ENCODE assay signal across 9 cellular contexts in genomic region chr7:140674356-140674800, GRCh38. TPM values are rescaled to one million over a fixed set of nuclear protein-coding genes. Genes with fewer than 3 reads are reported as not detected.
DNase-seq lines count a peak whose midpoint lies in the region; ATAC-seq and TF ChIP-seq lines count a peak whose summit lies in the region.
"Had no signal": no experiment of that assay in that cellular context is flagged by ENCODE, and none has a peak within 500 bp of the region (broad histone marks: within the 10 kb centered on the region; RNA-seq: fewer than 3 reads in every experiment).

No MANE protein-coding gene starts in this region.

- peaks cover 45% of the 10 kb centered on the region for H3K4me1 Mint-ChIP-seq in memory B cell

- intact Hi-C loops in OCI-LY7 (cut with micrococcal nuclease; ENCODE audit: unreplicated experiment), result loop anchor here (1.0 to 10.0 kb wide), 7 partner anchors 22 to 1320 kb away; partner anchors contain the start of genes BRAF, LUC7L2, MRPS33 and NDUFB2

- no peak overlapping the region; the same call in 1 of the 2 replicates for H2AFZ ChIP-seq in OCI-LY7 (ENCODE audit: low read length)
- H2AFZ ChIP-seq in neuronal stem cell (ENCODE audit: low read length), result no peak overlapping the region

- H3K14ac ChIP-seq in neuronal stem cell (ENCODE audit: low read length), result no peak overlapping the region

- H3K9me3 Mint-ChIP-seq in memory B cell, result no peaks in the 10 kb centered on the region

- H3K9me2 ChIP-seq in DOHH2 (replicated peaks; ENCODE audit: control insufficient read depth, low read length) (no peaks in the 10 kb centered on the region), OCI-LY7 (ENCODE audit: insufficient read depth, low read length) (no peaks in the 10 kb centered on the region)

- H3K23ac ChIP-seq in neuronal stem cell (ENCODE audit: low read depth, low read length, poor library complexity), result no peak overlapping the region

- H3K36me3 ChIP-seq in DOHH2 (ENCODE audit: control insufficient read depth, low read length) (peaks cover 47% of the 10 kb centered on the region), OCI-LY7 (ENCODE audit: insufficient read depth, low read length) (peaks cover 28% of the 10 kb centered on the region), neuronal stem cell (replicated peaks in 1 of 2; ENCODE audit: control insufficient read depth in 2 of 2, insufficient read depth in 2 of 2, low read length in 2 of 2) (peaks cover 0 to 5% of the 10 kb centered on the region in 2 donors)

- H2BK120ac ChIP-seq in neuronal stem cell (ENCODE audit: low read depth, low read length), result no peak overlapping the region

- peak; percentile 92 for DNase-seq in OCI-LY7 (ENCODE audit: low spot score)
- DNase-seq in memory B cell (ENCODE audit: low spot score in 2 of 2), result peak; percentile 25 to 41
- DNase-seq in GDM1 (lab: John Stamatoyannopoulos, UW), result no peak
- no peak for DNase-seq in middle frontal gyrus (ENCODE audit: extremely low spot score, low spot score)
- DNase-seq in stimulated activated CD4-positive, alpha-beta T cell treated with anti-CD3 and anti-CD28 coated beads, Interleukin-4, amount 100 ng/mL, for 1 hour, result no peak
- DNase-seq in neuronal stem cell (ENCODE audit: low spot score), result no peak

- H2BK15ac ChIP-seq in neuronal stem cell (ENCODE audit: low read length), result no peak overlapping the region

- H3K27ac ChIP-seq in DOHH2 (ENCODE audit: low read depth, low read length) (peak overlapping the region; percentile 94), OCI-LY7 (ENCODE audit: low read depth, low read length, poor library complexity, severe bottlenecking) (peak overlapping the region; percentile 98), neuronal stem cell (replicated peaks; ENCODE audit: low read length) (no peak overlapping the region)
- H3K27ac ChIP-seq: cardiac muscle cell had no signal

- peak; percentile 39 for ATAC-seq in GM21717 (IDR thresholded peaks at IDR 0.05; ENCODE audit: unreplicated experiment)
- peak; percentile 53 for ATAC-seq in memory B cell (ENCODE audit: low read depth)

- H3K9ac ChIP-seq in neuronal stem cell (ENCODE audit: low read depth, low read length, poor library complexity), result no peak overlapping the region

- H3K4ac ChIP-seq in neuronal stem cell (ENCODE audit: low read length), result no peak overlapping the region

- H3K4me3 ChIP-seq in DOHH2 (ENCODE audit: low read length) (peak overlapping the region; percentile 81), OCI-LY7 (ENCODE audit: low read depth, low read length, poor library complexity, severe bottlenecking) (peak overlapping the region; percentile 81), neuronal stem cell (ENCODE audit: low read length in 2 of 2) (no peak overlapping the region)

- H3K9me3 ChIP-seq in DOHH2 (ENCODE audit: control insufficient read depth, insufficient read depth, low read length) (no peaks in the 10 kb centered on the region), OCI-LY7 (ENCODE audit: low read length) (no peaks in the 10 kb centered on the region), neuronal stem cell (replicated peaks in 1 of 2; ENCODE audit: control insufficient read depth in 2 of 2, insufficient read depth in 1 of 2, low read depth in 1 of 2, low read length in 2 of 2) (peaks cover 0 to 2% of the 10 kb centered on the region in 2 donors)

- no peak overlapping the region for H3K18ac ChIP-seq in neuronal stem cell (ENCODE audit: low read length)

- H3K27ac Mint-ChIP-seq in memory B cell, result peak overlapping the region; percentile 94

- peaks cover 32% of the 10 kb centered on the region for H3F3A ChIP-seq in DOHH2 (ENCODE audit: control insufficient read depth, insufficient read depth)

- H3K79me2 ChIP-seq in DOHH2 (ENCODE audit: control insufficient read depth, low read length), result peaks cover 62% of the 10 kb centered on the region
- peaks cover 39% of the 10 kb centered on the region for H3K79me2 ChIP-seq in OCI-LY7 (ENCODE audit: insufficient read depth, low read depth, low read length)

- H4K91ac ChIP-seq in neuronal stem cell (ENCODE audit: low read depth, low read length, poor library complexity), result no peak overlapping the region

- H3K27me3 Mint-ChIP-seq in memory B cell, result no peaks in the 10 kb centered on the region

- H3K4me3 Mint-ChIP-seq in memory B cell, result peak overlapping the region; percentile 85

- no peak overlapping the region for H2BK5ac ChIP-seq in neuronal stem cell (ENCODE audit: low read length)

- TF ChIP-seq CTCF in DOHH2 (IDR thresholded peaks at IDR 0.05; ENCODE audit: low read depth, low read length, poor library complexity, severe bottlenecking), result no peak
- TF ChIP-seq CTCF in OCI-LY7 (conservative IDR thresholded peaks at IDR 0.05; ENCODE audit: low read length), result no peak

- H3K4me1 ChIP-seq in DOHH2 (ENCODE audit: control insufficient read depth, low read length) (peaks cover 58% of the 10 kb centered on the region), OCI-LY7 (ENCODE audit: insufficient read depth, low read length, poor library complexity, severe bottlenecking) (peaks cover 63% of the 10 kb centered on the region), neuronal stem cell (ENCODE audit: control insufficient read depth in 2 of 2, insufficient read depth in 1 of 2, low read depth in 1 of 2, low read length in 2 of 2) (peaks cover 4 to 10% of the 10 kb centered on the region in 2 donors)

- POLR2A ChIA-PET in OCI-LY7 (lab: Charles Lee), result interaction anchor here (0.5 to 4.5 kb wide), 10 partner anchors 9 to 1419 kb away, joined by 3 to 26 read pairs (median 5); partner anchors contain the start of gene NDUFB2

- H3K4me2 ChIP-seq in DOHH2 (ENCODE audit: low read length) (peak overlapping the region; percentile 90), OCI-LY7 (ENCODE audit: low read length) (peak overlapping the region; percentile 100), neuronal stem cell (ENCODE audit: insufficient read depth, low read length, poor library complexity, severe bottlenecking) (no peak overlapping the region)

- no TSS peak for BruUV-seq in OCI-LY7 (replicated peaks; lab: Mats Ljungman, UMichigan)

- H4K20me1 ChIP-seq in DOHH2 (ENCODE audit: control insufficient read depth, insufficient read depth, low read depth, low read length) (no peaks in the 10 kb centered on the region), OCI-LY7 (ENCODE audit: insufficient read depth, low read length) (no peaks in the 10 kb centered on the region)

- WGBS in neuronal stem cell (ENCODE audit: extremely low coverage in 2 of 2, insufficient read length in 2 of 2, insufficient replicate concordance in 1 of 2), 2 donors, result no CpG with 5 or more reads among the region's 5 CpGs

- CTCF ChIA-PET in OCI-LY7 (lab: Charles Lee; ENCODE audit: unreplicated experiment), result interaction anchor here (0.5 to 0.6 kb wide), 2 partner anchors 29 to 340 kb away, joined by 3 read pairs; partner anchors contain the start of gene MRPS33

- H2BK12ac ChIP-seq in neuronal stem cell (ENCODE audit: low read length), result no peak overlapping the region

- H3K36me3 Mint-ChIP-seq in memory B cell, result peaks cover 14% of the 10 kb centered on the region

- H3K27me3 ChIP-seq in DOHH2 (ENCODE audit: control insufficient read depth, low read length) (no peaks in the 10 kb centered on the region), neuronal stem cell (ENCODE audit: control insufficient read depth in 3 of 3, insufficient read depth in 3 of 3, low read depth in 1 of 3, low read length in 3 of 3) (peaks cover 0 to 12% (median 0%) of the 10 kb centered on the region in 3 experiments)
- H3K27me3 ChIP-seq: cardiac muscle cell had no signal

- H2AK5ac ChIP-seq in neuronal stem cell (ENCODE audit: low read depth, low read length), result no peak overlapping the region

- no peaks in the 10 kb centered on the region for H3K79me1 ChIP-seq in neuronal stem cell (ENCODE audit: low read depth, low read length)

- H4K8ac ChIP-seq in neuronal stem cell (ENCODE audit: low read depth, low read length), result no peak overlapping the region

RNA-seq across cellular contexts. Expression of gene ADCK2, which starts 1.6 kb away (rescaled TPM):
- 56.9 and 60.2 TPM in 2 replicates for total RNA-seq in OCI-LY7 (2014; rRNA removed; shearing (Covaris generic))
- 41.1 and 45.8 TPM in 2 replicates for total RNA-seq in OCI-LY7 (2022)
- 8.7 TPM for polyA plus RNA-seq in neuronal stem cell (2013, experiment 1 of 2)
- 8.8 TPM for polyA plus RNA-seq in neuronal stem cell (2013, experiment 2 of 2)

RNA-seq across cellular contexts. Expression of gene NDUFB2, which starts 22.1 kb away (rescaled TPM):
- total RNA-seq in OCI-LY7 (2014; rRNA removed; shearing (Covaris generic)), result 139 and 158 TPM in 2 replicates
- 87.3 and 114 TPM in 2 replicates for total RNA-seq in OCI-LY7 (2022)
- polyA plus RNA-seq in neuronal stem cell (2013, experiment 1 of 2), result 296 TPM
- 293 TPM for polyA plus RNA-seq in neuronal stem cell (2013, experiment 2 of 2)

RNA-seq across cellular contexts. Expression of gene DENND2A, which starts 33.8 kb away (rescaled TPM):
- total RNA-seq in OCI-LY7 (2014; rRNA removed; shearing (Covaris generic)), result 0.35 and 0.59 TPM in 2 replicates
- 0.13 TPM in 1 of 2 replicates, not detected in the other for total RNA-seq in OCI-LY7 (2022)
- 32.4 TPM for polyA plus RNA-seq in neuronal stem cell (2013, experiment 1 of 2)
- 33.1 TPM for polyA plus RNA-seq in neuronal stem cell (2013, experiment 2 of 2)

Comparison
In these comparisons a context has a peak if more than half of its experiments do, and no peak if none do; other contexts are left out.
1. H3K4me3 ChIP-seq: peak in DOHH2 (single experiment) and OCI-LY7 (single experiment); none in neuronal stem cell (0 of 2).
2. DNase-seq: peak in OCI-LY7 (single experiment) and memory B cell (2 of 2); none in GDM1 (single experiment), middle frontal gyrus (single experiment), stimulated activated CD4-positive, alpha-beta T cell treated with anti-CD3 and anti-CD28 coated beads, Interleukin-4, amount 100 ng/mL, for 1 hour (single experiment) and neuronal stem cell (single experiment).